Comparison of ENCODE assay signal across 16 cellular contexts in genomic region chr17:60748232-60748631, GRCh38.
"Had no signal": no experiment of that assay in that cellular context is flagged by ENCODE, and none has a peak within 500 bp of the region (broad histone marks: within the 10 kb centered on the region; RNA-seq: fewer than 3 reads in every experiment).

No MANE protein-coding gene starts in this region.

- H3K4me1 Mint-ChIP-seq: activated CD4-positive, alpha-beta T cell treated with anti-CD3 and anti-CD28 coated beads, Interleukin-2, amount 10 ng/mL, durations not matched to agents 7 days and 5 days; activated naive CD8-positive, alpha-beta T cell treated with anti-CD3 and anti-CD28 coated beads, Interleukin-2, amount 50 U/mL, for 24 hours had no signal

- H3K27me3 ChIP-seq: ascending aorta, breast epithelium, sigmoid colon, spleen, stomach, thyroid gland had no signal

- H3K4me3 ChIP-seq: ascending aorta, breast epithelium, sigmoid colon, spleen, stomach, thyroid gland had no signal

- H3K27ac Mint-ChIP-seq: activated CD4-positive, alpha-beta T cell treated with anti-CD3 and anti-CD28 coated beads, Interleukin-2, amount 10 ng/mL, durations not matched to agents 7 days and 5 days; activated naive CD8-positive, alpha-beta T cell treated with anti-CD3 and anti-CD28 coated beads, Interleukin-2, amount 50 U/mL, for 24 hours; activated T-helper 1 cell treated with anti-CD3 and anti-CD28 coated beads, Interleukin-12 subunit alpha, Interleukin-12 subunit beta, Interleukin-2, Interleukin-4 antibody, amounts not matched to agents 30 ng/mL and 10 ng/mL and 1 ng/mL, durations not matched to agents 14 hours and 24 hours and 36 hours; T-helper 2 cell treated with Interferon-gamma antibody and Interleukin-4, amounts not matched to agents 5 μg/mL and 100 μg/mL, for 36 hours had no signal

- H3K9me3 ChIP-seq: stomach, thyroid gland had no signal

- H3K4me3 Mint-ChIP-seq: activated CD4-positive, alpha-beta T cell treated with anti-CD3 and anti-CD28 coated beads, Interleukin-2, amount 10 ng/mL, durations not matched to agents 7 days and 5 days; activated naive CD8-positive, alpha-beta T cell treated with anti-CD3 and anti-CD28 coated beads, Interleukin-2, amount 50 U/mL, for 24 hours; activated T-helper 1 cell treated with anti-CD3 and anti-CD28 coated beads, Interleukin-12 subunit alpha, Interleukin-12 subunit beta, Interleukin-2, Interleukin-4 antibody, amounts not matched to agents 30 ng/mL and 10 ng/mL and 1 ng/mL, durations not matched to agents 14 hours and 24 hours and 36 hours; nephron progenitor cell; T-helper 2 cell treated with Interferon-gamma antibody and Interleukin-4, amounts not matched to agents 5 μg/mL and 100 μg/mL, for 36 hours had no signal

- H3K27ac ChIP-seq: ascending aorta, sigmoid colon, spleen, stomach, thyroid gland had no signal

- DNase-seq: activated CD4-positive, alpha-beta T cell treated with anti-CD3 and anti-CD28 coated beads, Interleukin-2, amount 10 ng/mL, durations not matched to agents 7 days and 5 days; activated CD4-positive, CD25-positive, alpha-beta regulatory T cell; activated CD8-positive, alpha-beta memory T cell treated with anti-CD3 and anti-CD28 coated beads for 24 hours; activated naive CD4-positive, alpha-beta T cell; activated naive CD8-positive, alpha-beta T cell treated with anti-CD3 and anti-CD28 coated beads, Interleukin-2, amount 50 U/mL, for 24 hours; mesendoderm; nephron progenitor cell; sigmoid colon; spleen; stimulated activated CD4-positive, alpha-beta T cell treated with anti-CD3 and anti-CD28 coated beads, Interleukin-1b, Interleukin-23, amount 100 ng/mL, for 48 hours; stomach; thyroid gland had no signal

- ATAC-seq: activated naive CD8-positive, alpha-beta T cell treated with anti-CD3 and anti-CD28 coated beads, Interleukin-2, amount 50 U/mL, for 24 hours had no signal

- H3K27me3 Mint-ChIP-seq: activated CD4-positive, alpha-beta T cell treated with anti-CD3 and anti-CD28 coated beads, Interleukin-2, amount 10 ng/mL, durations not matched to agents 7 days and 5 days; activated naive CD8-positive, alpha-beta T cell treated with anti-CD3 and anti-CD28 coated beads, Interleukin-2, amount 50 U/mL, for 24 hours had no signal

- H3K36me3 ChIP-seq: ascending aorta, breast epithelium, sigmoid colon, thyroid gland had no signal

- H3K4me1 ChIP-seq: ascending aorta, breast epithelium, sigmoid colon, spleen had no signal

- H3K9me3 Mint-ChIP-seq: T-helper 2 cell treated with Interferon-gamma antibody and Interleukin-4, amounts not matched to agents 5 μg/mL and 100 μg/mL, for 36 hours had no signal
